ENCODE assay signal across 21 cellular contexts in genomic region chr11:70863988-70864387, GRCh38.
"Had no signal": no experiment of that assay in that cellular context is flagged by ENCODE, and none has a peak within 500 bp of the region (broad histone marks: within the 10 kb centered on the region; RNA-seq: fewer than 3 reads in every experiment).

No MANE protein-coding gene starts in this region.

- DNase-seq: KBM-7, MV-4-11, NCI-H1048, NCI-H1105, NCI-H1417, NCI-H1436 treated with DMSO at 0.1 percent for 48 hours, NCI-H1694 treated with DMSO at 0.1 percent for 48 hours, NCI-H1930, NCI-H2081, NCI-H2107, NCI-H2171 treated with DMSO at 0.1 percent for 48 hours, NCI-H345, NCI-H446 treated with DMSO at 0.1 percent for 48 hours, NCI-H526, NCI-H774, SHP77, SK-N-SH, SW 1271, T-cell had no signal

- H3K4me3 Mint-ChIP-seq: IgD-negative memory B cell; T-cell; T-helper 1 cell treated with Interleukin-12 subunit alpha and Interleukin-12 subunit beta and Interleukin-4 antibody, amounts not matched to agents 30 μg/mL and 1 μg/mL, for 36 hours had no signal

- H3K4me1 Mint-ChIP-seq: T-cell had no signal

- H3K36me3 Mint-ChIP-seq: T-cell had no signal

- H3K27ac Mint-ChIP-seq: IgD-negative memory B cell; T-cell; T-helper 1 cell treated with Interleukin-12 subunit alpha and Interleukin-12 subunit beta and Interleukin-4 antibody, amounts not matched to agents 30 μg/mL and 1 μg/mL, for 36 hours had no signal

- H3K9me3 Mint-ChIP-seq: IgD-negative memory B cell; T-helper 1 cell treated with Interleukin-12 subunit alpha and Interleukin-12 subunit beta and Interleukin-4 antibody, amounts not matched to agents 30 μg/mL and 1 μg/mL, for 36 hours had no signal
